Comparison of ENCODE assay signal across 22 cellular contexts in genomic region chr6:151107897-151108427, GRCh38.
"Had no signal": no experiment of that assay in that cellular context is flagged by ENCODE, and none has a peak within 500 bp of the region (broad histone marks: within the 10 kb centered on the region; RNA-seq: fewer than 3 reads in every experiment).

No MANE protein-coding gene starts in this region.

- H3K9ac ChIP-seq: KMS-11 had no signal

- H3K27me3 ChIP-seq: SJCRH30 had no signal

- H3K27ac ChIP-seq: HL-60, KMS-11, RWPE1, SJCRH30 had no signal

- H3K4me3 ChIP-seq: SJCRH30 had no signal

- H3K4me2 ChIP-seq: KMS-11 had no signal

- H3K36me3 ChIP-seq: SJCRH30 had no signal

- FAIRE-seq: HTR-8/SVneo, RCC 7860 had no signal

- H3K9me3 ChIP-seq: SJCRH30 had no signal

- ATAC-seq: SK-N-SH treated with all-trans-retinoic acid at 6 μM for 48 hours had no signal

- DNase-seq: Kasumi-1, MM.1S, NCI-H1092 treated with DMSO at 0.1 percent for 48 hours, NCI-H1436, NCI-H187, NCI-H2029, NCI-H2081 treated with DMSO at 0.1 percent for 48 hours, NCI-H2171, NCI-H226, NCI-H446, NCI-H510A, NCI-H524 treated with DMSO at 0.1 percent for 48 hours, NCI-H69, NCI-H774, SHP77 treated with DMSO at 0.1 percent for 48 hours, SJCRH30 had no signal
